ENCODE assay signal across 9 cellular contexts in the genomic region with DNA sequence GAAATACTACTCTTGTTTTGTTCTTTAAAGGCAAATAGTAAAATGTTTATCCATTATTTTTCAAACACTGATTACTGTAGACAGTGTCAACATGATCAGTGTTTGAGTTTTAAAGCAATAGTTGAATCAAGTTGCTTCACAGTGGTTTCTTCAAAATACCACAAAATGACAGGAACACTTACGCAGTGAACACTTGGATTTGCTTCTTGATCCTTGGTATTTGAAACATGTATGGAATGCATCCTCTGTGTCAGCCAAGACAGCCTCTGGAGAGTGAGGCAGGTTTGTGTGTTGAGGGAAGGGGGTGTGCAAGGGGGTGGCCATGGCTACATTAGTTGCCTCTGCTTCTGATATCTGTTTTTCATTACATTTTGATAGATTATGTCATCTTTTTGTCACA.
DNase-seq lines count a peak whose midpoint lies in the region; ATAC-seq and TF ChIP-seq lines count a peak whose summit lies in the region.
"Had no signal": no experiment of that assay in that cellular context is flagged by ENCODE, and none has a peak within 500 bp of the region (broad histone marks: within the 10 kb centered on the region; RNA-seq: fewer than 3 reads in every experiment).

No MANE protein-coding gene starts in this region.

- 52 to 71% methylated on average over 1 of the region's 1 CpG for WGBS in esophagus squamous epithelium, 2 donors

- H3K27me3 ChIP-seq in cardiac muscle cell (no peaks in the 10 kb centered on the region), uterus (no peaks in the 10 kb centered on the region), esophagus squamous epithelium (no peaks in the 10 kb centered on the region)
- H3K27me3 ChIP-seq: pancreas had no signal

- TF ChIP-seq CTCF in cardiac muscle cell (IDR thresholded peaks at IDR 0.05; ENCODE audit: low read depth, low read length), result no peak
- TF ChIP-seq CTCF in coronary artery (IDR thresholded peaks at IDR 0.05), result no peak
- no peak for TF ChIP-seq CTCF in uterus (IDR thresholded peaks at IDR 0.05)
- no peak for TF ChIP-seq CTCF in esophagus squamous epithelium (IDR thresholded peaks at IDR 0.05)

- H3K4me3 ChIP-seq in cardiac muscle cell (no peak overlapping the region), coronary artery (peak overlapping the region; percentile 23), uterus (no peak overlapping the region), esophagus squamous epithelium (no peak overlapping the region)
- H3K4me3 ChIP-seq: pancreas had no signal

- H3K4me1 ChIP-seq in cardiac muscle cell (ENCODE audit: low read depth), result peaks cover 40% of the 10 kb centered on the region
- H3K4me1 ChIP-seq in uterus, result peaks cover 8 to 10% of the 10 kb centered on the region in 2 donors
- H3K4me1 ChIP-seq in esophagus squamous epithelium, result peaks cover 5 to 36% (median 18%) of the 10 kb centered on the region in 3 donors

- ATAC-seq in GM18502 (IDR thresholded peaks at IDR 0.05; ENCODE audit: poor library complexity, unreplicated experiment), result no peak
- no peak for ATAC-seq in GM18909 (IDR thresholded peaks at IDR 0.05; ENCODE audit: poor library complexity, unreplicated experiment)

- intact Hi-C loops in cardiac septum (cut with DNase I) (no loop called here), uterus (cut with DNase I; ENCODE audit: low total_unique reads) (no loop called here), esophagus squamous epithelium (cut with DNase I) (no loop called here)

- peak overlapping the region; percentile 93 for H3K27ac ChIP-seq in cardiac muscle cell
- peak overlapping the region; percentile 73 to 77 for H3K27ac ChIP-seq in coronary artery
- peak overlapping the region; percentile 73 to 79 for H3K27ac ChIP-seq in uterus
- peak overlapping the region in 2 of 4 donors; percentile 63 to 83 for H3K27ac ChIP-seq in esophagus squamous epithelium
- H3K27ac ChIP-seq: pancreas had no signal

- TF ChIP-seq POLR2A in uterus (IDR thresholded peaks at IDR 0.05), result no peak
- no peak for TF ChIP-seq POLR2A in esophagus squamous epithelium (IDR thresholded peaks at IDR 0.05)

- DNase-seq in cardiac muscle cell (ENCODE audit: low read depth in 1 of 2, low spot score in 1 of 2), result peak; percentile 38 to 97
- no peak for DNase-seq in cardiac septum (ENCODE audit: low spot score)
- no peak for DNase-seq in coronary artery (ENCODE audit: low spot score)
- DNase-seq in left kidney (ENCODE audit: low read depth, low spot score), result peak; percentile 71
- DNase-seq in uterus, result no peak
- DNase-seq in esophagus squamous epithelium (lab: John Stamatoyannopoulos, UW), result no peak
- DNase-seq: pancreas had no signal

- no peaks in the 10 kb centered on the region for H3K36me3 ChIP-seq in cardiac muscle cell
- H3K36me3 ChIP-seq in uterus, result no peaks in the 10 kb centered on the region
- H3K36me3 ChIP-seq in esophagus squamous epithelium, result no peaks in the 10 kb centered on the region
- H3K36me3 ChIP-seq: pancreas had no signal

- H3K9me3 ChIP-seq in cardiac muscle cell (ENCODE audit: low read depth) (no peaks in the 10 kb centered on the region), uterus (no peaks in the 10 kb centered on the region), esophagus squamous epithelium (no peaks in the 10 kb centered on the region)
- H3K9me3 ChIP-seq: pancreas had no signal

Comparison
In these comparisons a context has a peak if more than half of its experiments do, and no peak if none do; other contexts are left out.
1. DNase-seq: peak in cardiac muscle cell (2 of 2) and left kidney (single experiment); none in cardiac septum (single experiment), coronary artery (single experiment), uterus (0 of 2) and esophagus squamous epithelium (single experiment).